In genomic region chr6:151391471-151392428, GRCh38 we compare ENCODE assay signal across 8 cellular contexts. TPM values are rescaled to one million over a fixed set of nuclear protein-coding genes. Genes with fewer than 3 reads are reported as not detected.
A peak's percentile ranks its signal among the peaks of the same experiment; 100 is the strongest.
DNase-seq lines count a peak whose midpoint lies in the region; ATAC-seq, FAIRE-seq and TF ChIP-seq lines count a peak whose summit lies in the region.

ZBTB2 (minus strand) TSS chr6:151391559; CDS start chr6:151373637, 17,922 bp downstream.

- H3K36me3 Mint-ChIP-seq in IgD-negative memory B cell, result no peaks in the 10 kb centered on the region

- ATAC-seq in GM19467 (IDR thresholded peaks at IDR 0.05; ENCODE audit: unreplicated experiment), result peak; percentile 10

- H2AFZ ChIP-seq in neuron (ENCODE audit: low read depth, low read length), result peak within 1 kb of the TSS; percentile 50

- H3K27me3 Mint-ChIP-seq in IgD-negative memory B cell, result no peaks in the 10 kb centered on the region

- TF ChIP-seq CTCF in subcutaneous adipose tissue (IDR thresholded peaks at IDR 0.05; ENCODE audit: low read depth), result no peak

- peak; percentile 70 for DNase-seq in CD1c-positive myeloid dendritic cell (ENCODE audit: extremely low spot score)
- peak; percentile 69 for DNase-seq in SK-MEL-5 (ENCODE audit: low read depth, low spot score)
- peak; percentile 53 for DNase-seq in activated gamma-delta T cell treated with anti-CD3 and anti-CD28 coated beads, Interleukin-2, amount 50 U/mL, for 16 hours (ENCODE audit: low read depth)
- peak; percentile 67 to 78 for DNase-seq in frontal cortex (ENCODE audit: low spot score in 2 of 2)

- no peaks in the 10 kb centered on the region for H3K27me3 ChIP-seq in neuron (ENCODE audit: insufficient read depth, low read length)

- H3K4me1 Mint-ChIP-seq in IgD-negative memory B cell, result peaks cover 33 to 48% (median 45%) of the 10 kb centered on the region in 3 donors

- peaks cover 7% of the 10 kb centered on the region for H3K36me3 ChIP-seq in neuron (ENCODE audit: insufficient read depth, low read length)

- no peaks in the 10 kb centered on the region for H3K9me3 Mint-ChIP-seq in IgD-negative memory B cell

- H3K27ac Mint-ChIP-seq in IgD-negative memory B cell, result peak within 1 kb of the TSS; percentile 96 to 99 (median 98)

- in situ Hi-C loops in SK-MEL-5 (cut with HindIII; ENCODE audit: low pct_unique_long_range_greater_than_20kb, low sequenced_read_pairs), result no loop called here

- H3K9me3 ChIP-seq in neuron (ENCODE audit: low read length), result peaks cover 2% of the 10 kb centered on the region

- peaks cover 26% of the 10 kb centered on the region for H3K4me1 ChIP-seq in neuron (ENCODE audit: insufficient read depth, low read length)

- no peak for FAIRE-seq in frontal cortex (lab: Jason Lieb, UNC)

- peak within 1 kb of the TSS; percentile 61 for H3K4me3 ChIP-seq in neuron (ENCODE audit: low read length)

- peak within 1 kb of the TSS; percentile 90 to 99 (median 98) for H3K4me3 Mint-ChIP-seq in IgD-negative memory B cell

RNA-seq across cellular contexts. Expression of gene ZBTB2, which starts in this region (rescaled TPM):
- 20.5 TPM for polyA plus RNA-seq in IgD-negative memory B cell
- total RNA-seq in SK-MEL-5 (2014; rRNA removed; shearing (Covaris generic)), result 14.3 and 17.7 TPM in 2 replicates
- 11.6 and 12.9 TPM in 2 replicates for polyA plus RNA-seq in SK-MEL-5 (2015; cell fraction: cytosol; rRNA removed)
- polyA plus RNA-seq in SK-MEL-5 (2015; cell fraction: nucleus; rRNA removed), result 4.9 and 5.5 TPM in 2 replicates
- total RNA-seq in frontal cortex, result 11.4 TPM
- total RNA-seq in subcutaneous adipose tissue, result 10 to 100 TPM in 3 of 4 donors, 1 to 10 TPM in 1; 7.3 to 17.3 (median 11.0) TPM

Comparison
In these comparisons a context has a peak if more than half of its experiments do, and no peak if none do; other contexts are left out.
1. Peak in every context shown above with its lines: DNase-seq, ATAC-seq and H3K4me3 ChIP-seq.